Comparison of ENCODE assay signal across 8 cellular contexts in the genomic region with DNA sequence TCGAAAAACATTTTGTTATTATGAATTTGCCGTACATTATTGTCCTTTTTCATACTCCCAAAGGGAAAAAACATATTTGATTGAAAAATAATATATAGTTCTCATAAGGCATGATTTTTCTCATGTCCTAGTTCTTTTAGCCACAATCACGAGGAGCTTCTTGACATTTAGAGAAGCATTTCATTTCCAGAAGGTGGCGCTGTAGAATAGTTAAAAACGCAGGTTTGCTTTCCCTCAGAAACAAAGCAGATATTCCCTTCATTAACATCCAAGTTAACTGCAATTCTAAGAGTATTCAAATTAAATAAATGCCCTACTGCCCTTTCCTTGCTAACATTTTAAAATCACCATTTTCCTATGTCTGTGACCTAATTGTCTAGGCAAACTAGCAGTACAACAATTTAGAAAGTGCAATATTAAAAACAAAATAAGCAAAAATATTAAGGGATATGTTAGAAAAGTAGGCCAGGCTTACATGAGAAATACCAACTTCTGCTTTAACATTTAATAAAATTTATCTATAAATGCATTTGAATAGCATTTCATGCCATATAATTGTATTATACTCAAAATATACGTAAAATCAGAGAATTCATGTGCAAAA. TPM values are rescaled to one million over a fixed set of nuclear protein-coding genes. Genes with fewer than 3 reads are reported as not detected.
A peak's percentile ranks its signal among the peaks of the same experiment; 100 is the strongest.
DNase-seq lines count a peak whose midpoint lies in the region; ATAC-seq, FAIRE-seq and TF ChIP-seq lines count a peak whose summit lies in the region.

No MANE protein-coding gene starts in this region.

- FAIRE-seq in islet of Langerhans (lab: Jason Lieb, UNC) (peak; percentile 99), urothelium cell line (lab: Jason Lieb, UNC) (no peak)

- ATAC-seq in GM19463 (IDR thresholded peaks at IDR 0.05; ENCODE audit: unreplicated experiment) (peak; percentile 48), HG02870 (IDR thresholded peaks at IDR 0.05; ENCODE audit: unreplicated experiment) (no peak), HG03280 (IDR thresholded peaks at IDR 0.05; ENCODE audit: unreplicated experiment) (no peak)

- intact Hi-C loops in ascending aorta (cut with DNase I), result no loop called here

- H3K4me1 ChIP-seq in ascending aorta, result no peaks in the 10 kb centered on the region

- no peaks in the 10 kb centered on the region for H3K27me3 ChIP-seq in ascending aorta

- H3K27ac ChIP-seq in ascending aorta, result no peak overlapping the region

- DNase-seq in AG09319 (ENCODE audit: extremely low read depth, low read depth) (peak; percentile 44), NCI-H2171 treated with DMSO at 0.1 percent for 48 hours (lab: John Stamatoyannopoulos, UW) (peak; percentile 11), ascending aorta (ENCODE audit: low spot score in 2 of 2) (no peak), urothelium cell line (ENCODE audit: low spot score) (peak; percentile 25)

- H3K36me3 ChIP-seq in ascending aorta, result no peaks in the 10 kb centered on the region

- no peak overlapping the region for H3K4me3 ChIP-seq in ascending aorta

- H3K9me3 ChIP-seq in ascending aorta, result no peaks in the 10 kb centered on the region

- TF ChIP-seq CTCF in AG09319 (IDR thresholded peaks at IDR 0.05; ENCODE audit: low read depth, low read length) (peak; percentile 64), ascending aorta (IDR thresholded peaks at IDR 0.05) (peak in 2 of 3 experiments; percentile 46 to 60)

RNA-seq across cellular contexts. Expression of a gene that starts 10.9 kb away (rescaled TPM):
- total RNA-seq in ascending aorta, result not detected

Comparison
In these comparisons a context has a peak if more than half of its experiments do, and no peak if none do; other contexts are left out.
1. DNase-seq: peak in AG09319 (single experiment), NCI-H2171 treated with DMSO at 0.1 percent for 48 hours (single experiment) and urothelium cell line (single experiment); none in ascending aorta (0 of 2).